In the genomic region with DNA sequence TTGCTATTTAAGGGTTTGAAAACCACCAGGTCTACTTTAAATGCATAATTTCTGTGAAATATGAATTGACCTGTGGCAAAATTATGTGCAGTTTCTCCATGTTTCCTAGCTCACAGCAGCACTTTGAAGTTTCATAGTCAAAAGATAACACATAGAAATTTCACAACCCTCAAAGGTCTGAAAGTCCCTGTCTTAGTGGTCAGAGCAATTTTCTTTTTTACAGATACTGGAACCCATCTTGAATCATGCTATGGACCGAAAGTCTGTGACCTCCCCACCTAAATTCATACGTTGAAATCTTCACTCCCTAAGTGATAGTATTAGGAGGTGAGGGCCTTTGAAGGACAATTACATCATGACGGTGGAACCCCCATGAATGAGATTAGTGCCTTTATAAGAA, we compare ENCODE assay signal across 27 cellular contexts.
"Had no signal": no experiment of that assay in that cellular context is flagged by ENCODE, and none has a peak within 500 bp of the region (broad histone marks: within the 10 kb centered on the region; RNA-seq: fewer than 3 reads in every experiment).

No MANE protein-coding gene starts in this region.

- H3K9me3 ChIP-seq: body of pancreas, esophagus squamous epithelium had no signal

- H3K27me3 ChIP-seq: body of pancreas, esophagus squamous epithelium had no signal

- H3K4me3 ChIP-seq: body of pancreas, esophagus squamous epithelium had no signal

- H3K27ac ChIP-seq: body of pancreas, epithelial cell of prostate, esophagus squamous epithelium had no signal

- H3K36me3 ChIP-seq: esophagus squamous epithelium had no signal

- H3K4me1 ChIP-seq: body of pancreas, esophagus squamous epithelium had no signal

- DNase-seq: activated CD4-positive, alpha-beta memory T cell treated with anti-CD3 and anti-CD28 coated beads for 36 hours; activated CD4-positive, alpha-beta T cell treated with anti-CD3 and anti-CD28 coated beads for 36 hours; activated CD4-positive, alpha-beta T cell treated with anti-CD3 and anti-CD28 coated beads, Interleukin-2, amount 10 ng/mL, durations not matched to agents 24 days and 14 days; activated CD4-positive, CD25-positive, alpha-beta regulatory T cell; activated CD4-positive, CD25-positive, alpha-beta regulatory T cell treated with anti-CD3 and anti-CD28 coated beads, Interleukin-2, amount 50 U/mL, for 72 hours; activated CD8-positive, alpha-beta memory T cell treated with anti-CD3 and anti-CD28 coated beads, Interleukin-2, amount 10 ng/mL, durations not matched to agents 7 days and 5 days; activated CD8-positive, alpha-beta memory T cell treated with anti-CD3 and anti-CD28 coated beads, Interleukin-2, amount 50 U/mL, for 4 hours; activated CD8-positive, alpha-beta T cell treated with anti-CD3 and anti-CD28 coated beads, Interleukin-2, amount 10 ng/mL, durations not matched to agents 7 days and 5 days; activated gamma-delta T cell; activated naive CD4-positive, alpha-beta T cell; activated naive CD4-positive, alpha-beta T cell treated with anti-CD3 and anti-CD28 coated beads, Interleukin-2, amount 50 U/mL, for 16 hours; activated T-cell treated with anti-CD3 and anti-CD28 coated beads, Interleukin-2, amount 50 U/mL, for 1 hour; activated T-cell treated with anti-CD3 and anti-CD28 coated beads, Interleukin-2, amount 50 U/mL, for 48 hours; amygdala; aorta; body of pancreas; caudate nucleus; cortex of kidney; dermis blood vessel endothelial cell; effector CD8-positive, alpha-beta T cell; esophagus squamous epithelium; foreskin melanocyte; head of caudate nucleus; hippocampal formation had no signal

- ATAC-seq: activated CD4-positive, alpha-beta T cell treated with anti-CD3 and anti-CD28 coated beads for 36 hours; activated CD8-positive, alpha-beta memory T cell treated with anti-CD3 and anti-CD28 coated beads, Interleukin-2, amount 10 ng/mL, durations not matched to agents 7 days and 5 days; activated CD8-positive, alpha-beta T cell treated with anti-CD3 and anti-CD28 coated beads, Interleukin-2, amount 10 ng/mL, durations not matched to agents 7 days and 5 days; body of pancreas had no signal

- FAIRE-seq: endometrium, endothelial cell of umbilical vein had no signal
